Comparison of ENCODE assay signal across 7 cellular contexts in the genomic region with DNA sequence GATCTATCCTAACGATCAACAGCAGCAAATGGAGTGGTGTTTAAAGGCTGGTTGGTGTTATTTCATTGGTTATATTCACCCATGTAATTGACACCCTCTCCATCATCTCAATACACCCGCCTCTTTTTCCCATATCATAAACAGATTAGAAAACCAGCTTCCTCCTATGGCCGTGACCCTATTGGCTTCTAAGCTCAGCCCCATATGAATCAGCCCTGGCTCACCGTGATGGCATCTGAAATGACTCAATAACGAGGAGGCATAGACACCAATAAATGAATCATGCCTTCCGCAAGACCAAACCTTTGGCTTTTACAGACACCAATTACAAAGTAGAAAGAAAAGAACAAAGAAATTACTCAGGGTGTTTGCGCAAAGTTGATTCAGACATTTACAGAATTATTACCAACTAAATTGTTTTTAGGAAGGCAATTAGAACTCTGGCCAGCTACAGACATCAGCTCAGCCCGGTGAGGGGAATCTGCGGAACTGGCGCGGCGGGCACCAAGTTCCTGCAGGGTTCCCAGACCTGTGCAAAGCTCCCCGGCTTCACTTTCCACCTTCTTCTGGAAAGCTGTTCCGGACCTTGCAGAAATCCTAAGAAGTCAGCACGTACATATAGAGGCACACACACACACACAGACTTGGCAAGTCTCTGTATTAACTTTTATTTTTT. TPM values are rescaled to one million over a fixed set of nuclear protein-coding genes. Genes with fewer than 3 reads are reported as not detected.
DNase-seq lines count a peak whose midpoint lies in the region; ATAC-seq and TF ChIP-seq lines count a peak whose summit lies in the region.

No MANE protein-coding gene starts in this region.

- intact Hi-C loops in aorta (cut with DNase I), result no loop called here

- H3K9me3 ChIP-seq in MG63 (no peaks in the 10 kb centered on the region), aorta (ENCODE audit: control insufficient read depth, low read length) (no peaks in the 10 kb centered on the region)

- 30 to 37% methylated on average over 15 of the region's 15 CpGs for WGBS in aorta, 2 donors

- peak; percentile 96 for DNase-seq in MG63
- peak; percentile 49 for DNase-seq in activated CD8-positive, alpha-beta memory T cell treated with anti-CD3 and anti-CD28 coated beads, Interleukin-2, amount 50 U/mL, for 24 hours (ENCODE audit: extremely low read depth)
- DNase-seq in fibroblast of mammary gland (ENCODE audit: low read depth), result peak; percentile 97
- DNase-seq in stimulated activated CD4-positive, alpha-beta T cell treated with anti-CD3 and anti-CD28 coated beads, TNF-alpha, amount 100 ng/mL, for 48 hours (ENCODE audit: low read depth in 3 of 3), result peak; percentile 57 to 80 (median 58)
- DNase-seq in aorta, result no peak
- DNase-seq in putamen (ENCODE audit: low spot score), result no peak

- ATAC-seq in HG02981 (IDR thresholded peaks at IDR 0.05; ENCODE audit: unreplicated experiment) (no peak), aorta (ENCODE audit: low FRiP score) (no peak)

- no peak for TF ChIP-seq CTCF in fibroblast of mammary gland (conservative IDR thresholded peaks at IDR 0.05; ENCODE audit: control insufficient read depth, insufficient read depth, low read depth, low read length)

- H3K27ac ChIP-seq in aorta (ENCODE audit: low read depth in 1 of 2, low read length in 2 of 2), result no peak overlapping the region

- H3K4me3 ChIP-seq in MG63 (0 out of 2 replicates have a peak overlapping the region, but pooled peaks have one; percentile 5), fibroblast of mammary gland (ENCODE audit: control insufficient read depth, low read depth, low read length) (no peak overlapping the region), aorta (ENCODE audit: low read length in 2 of 2) (no peak overlapping the region)

- peaks cover 0 to 2% of the 10 kb centered on the region in 2 donors for H3K4me1 ChIP-seq in aorta (ENCODE audit: control insufficient read depth in 1 of 2, insufficient read depth in 2 of 2, low read length in 2 of 2)

- H3K27me3 ChIP-seq in MG63 (no peaks in the 10 kb centered on the region), aorta (ENCODE audit: control insufficient read depth in 1 of 2, insufficient read depth in 2 of 2, low read length in 1 of 2) (no peaks in the 10 kb centered on the region)

- H3K36me3 ChIP-seq in MG63 (no peaks in the 10 kb centered on the region), aorta (ENCODE audit: control insufficient read depth in 1 of 2, insufficient read depth in 2 of 2, low read length in 1 of 2) (no peaks in the 10 kb centered on the region)

RNA-seq across cellular contexts. Expression of a gene that starts 11.5 kb away (rescaled TPM):
- 3.3 and 3.4 TPM in 2 replicates for total RNA-seq in MG63 (2014; rRNA removed; shearing (Covaris generic); ENCODE audit: low replicate concordance)
- total RNA-seq in aorta, result 100 to 1,000 TPM; 167 to 188 TPM
- polyA plus RNA-seq in aorta, result 10 to 100 TPM; 31.4 to 46.7 TPM

Comparison
In these comparisons a context has a peak if more than half of its experiments do, and no peak if none do; other contexts are left out.
1. DNase-seq: peak in MG63 (single experiment), activated CD8-positive, alpha-beta memory T cell treated with anti-CD3 and anti-CD28 coated beads, Interleukin-2, amount 50 U/mL, for 24 hours (single experiment), fibroblast of mammary gland (single experiment) and stimulated activated CD4-positive, alpha-beta T cell treated with anti-CD3 and anti-CD28 coated beads, TNF-alpha, amount 100 ng/mL, for 48 hours (3 of 3); none in aorta (0 of 2) and putamen (single experiment).
2. RNA of a gene that starts 11.5 kb away (total RNA-seq): 167 to 188 TPM in aorta; 3.3 to 3.4 TPM in MG63; every median in the first group is over 10 times any median in the second.